In the genomic region with DNA sequence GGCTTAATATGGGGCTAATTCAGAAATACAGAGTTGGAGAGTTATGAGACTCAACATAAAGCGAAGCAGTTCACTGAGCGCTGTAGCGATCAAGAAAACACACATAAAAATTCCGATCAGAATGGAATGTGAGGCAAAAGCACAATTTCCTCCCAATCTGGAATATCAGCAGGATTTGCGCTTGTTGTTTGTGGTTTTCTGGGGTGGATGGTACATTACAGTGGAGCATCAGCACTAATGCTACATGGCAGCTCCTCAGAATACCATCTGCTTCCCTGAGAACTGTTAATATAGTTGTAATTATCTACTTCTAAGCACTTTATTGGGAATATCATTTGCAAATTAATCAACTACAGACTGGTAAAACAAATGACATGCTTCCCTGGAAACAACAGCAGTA, we compare ENCODE assay signal across 9 cellular contexts.
"Had no signal": no experiment of that assay in that cellular context is flagged by ENCODE, and none has a peak within 500 bp of the region (broad histone marks: within the 10 kb centered on the region; RNA-seq: fewer than 3 reads in every experiment).

No MANE protein-coding gene starts in this region.

- DNase-seq: GM23248, GOT3, H7, HFFc6, IMR-90 had no signal

- H3K9me3 ChIP-seq: HAP-1 had no signal

- H3K36me3 ChIP-seq: HAP-1 had no signal

- H3K9ac ChIP-seq: GM23248, KMS-11 had no signal

- H2AFZ ChIP-seq: GM23248 had no signal

- H3K4me1 ChIP-seq: HAP-1 had no signal

- H3K4me2 ChIP-seq: KMS-11 had no signal

- H3K4me3 ChIP-seq: GM23248, HAP-1, K562 had no signal

- ATAC-seq: HCT116, K562 had no signal

- H3K27ac ChIP-seq: GM23248, KMS-11 had no signal
